In genomic region chr9:94799578-94800264, GRCh38 we compare ENCODE assay signal across 11 cellular contexts.
DNase-seq lines count a peak whose midpoint lies in the region; ATAC-seq and TF ChIP-seq lines count a peak whose summit lies in the region.
"Had no signal": no experiment of that assay in that cellular context is flagged by ENCODE, and none has a peak within 500 bp of the region (broad histone marks: within the 10 kb centered on the region; RNA-seq: fewer than 3 reads in every experiment).

No MANE protein-coding gene starts in this region.

- H3K27me3 ChIP-seq in NT2/D1 (ENCODE audit: insufficient read depth, insufficient read length) (no peaks in the 10 kb centered on the region), lower lobe of right lung (ENCODE audit: low read depth) (no peaks in the 10 kb centered on the region)

- peak overlapping the region; percentile 73 for H3K27ac Mint-ChIP-seq in type B pancreatic cell
- H3K27ac Mint-ChIP-seq: activated T-helper 1 cell treated with anti-CD3 and anti-CD28 coated beads, Interleukin-12 subunit alpha, Interleukin-12 subunit beta, Interleukin-2, Interleukin-4 antibody, amounts not matched to agents 30 ng/mL and 10 ng/mL and 1 ng/mL, durations not matched to agents 14 hours and 24 hours and 36 hours; T-helper 1 cell treated with Interleukin-12 subunit alpha and Interleukin-12 subunit beta and Interleukin-4 antibody, amounts not matched to agents 30 μg/mL and 1 μg/mL, for 36 hours had no signal

- H3K4me3 ChIP-seq in NT2/D1 (ENCODE audit: insufficient read length, low read depth) (no peak overlapping the region), choroid plexus epithelial cell (ENCODE audit: low read depth, low read length) (no peak overlapping the region), lower lobe of right lung (no peak overlapping the region)

- H3K27ac ChIP-seq in lower lobe of right lung, result peak overlapping the region; percentile 67

- no peaks in the 10 kb centered on the region for H3K27me3 Mint-ChIP-seq in type B pancreatic cell

- H3K4me3 Mint-ChIP-seq in type B pancreatic cell, result no peak overlapping the region
- H3K4me3 Mint-ChIP-seq: activated T-helper 1 cell treated with anti-CD3 and anti-CD28 coated beads, Interleukin-12 subunit alpha, Interleukin-12 subunit beta, Interleukin-2, Interleukin-4 antibody, amounts not matched to agents 30 ng/mL and 10 ng/mL and 1 ng/mL, durations not matched to agents 14 hours and 24 hours and 36 hours; T-helper 1 cell treated with Interleukin-12 subunit alpha and Interleukin-12 subunit beta and Interleukin-4 antibody, amounts not matched to agents 30 μg/mL and 1 μg/mL, for 36 hours had no signal

- peak; percentile 11 for DNase-seq in NT2/D1 (ENCODE audit: low read depth, low spot score)
- DNase-seq in choroid plexus epithelial cell (ENCODE audit: low read depth), result peak; percentile 88
- no peak for DNase-seq in lower lobe of right lung
- no peak for DNase-seq in type B pancreatic cell (ENCODE audit: extremely low spot score, unreplicated experiment)
- DNase-seq in inferior parietal cortex (ENCODE audit: extremely low spot score), result no peak
- DNase-seq in G401 (ENCODE audit: low spot score), result no peak
- DNase-seq: NCI-H2029 had no signal

- H3K36me3 Mint-ChIP-seq in type B pancreatic cell, result peaks cover 34% of the 10 kb centered on the region

- H3K9me3 ChIP-seq in NT2/D1 (ENCODE audit: insufficient read depth, low read length), result no peaks in the 10 kb centered on the region
- H3K9me3 ChIP-seq in lower lobe of right lung, result no peaks in the 10 kb centered on the region

- H3K9ac ChIP-seq in NT2/D1 (ENCODE audit: insufficient read length, low read depth), result no peak overlapping the region

- intact Hi-C loops in lower lobe of right lung (cut with DNase I), result no loop called here

- H3K9me3 Mint-ChIP-seq in type B pancreatic cell, result no peaks in the 10 kb centered on the region
- H3K9me3 Mint-ChIP-seq: activated T-helper 1 cell treated with anti-CD3 and anti-CD28 coated beads, Interleukin-12 subunit alpha, Interleukin-12 subunit beta, Interleukin-2, Interleukin-4 antibody, amounts not matched to agents 30 ng/mL and 10 ng/mL and 1 ng/mL, durations not matched to agents 14 hours and 24 hours and 36 hours; T-helper 1 cell treated with Interleukin-12 subunit alpha and Interleukin-12 subunit beta and Interleukin-4 antibody, amounts not matched to agents 30 μg/mL and 1 μg/mL, for 36 hours had no signal

- peaks cover 28% of the 10 kb centered on the region for H3K36me3 ChIP-seq in NT2/D1 (ENCODE audit: insufficient read depth, insufficient read length, low read length)
- peaks cover 5% of the 10 kb centered on the region for H3K36me3 ChIP-seq in lower lobe of right lung

- peaks cover 61% of the 10 kb centered on the region for H3K4me1 Mint-ChIP-seq in type B pancreatic cell (ENCODE audit: unreplicated experiment)

- ATAC-seq in lower lobe of right lung, result peak; percentile 76 to 91
- ATAC-seq in HG02798 (IDR thresholded peaks at IDR 0.05; ENCODE audit: poor library complexity, unreplicated experiment), result no peak
- ATAC-seq in HG02588 (IDR thresholded peaks at IDR 0.05; ENCODE audit: unreplicated experiment), result no peak

- TF ChIP-seq CTCF in choroid plexus epithelial cell (conservative IDR thresholded peaks at IDR 0.05; ENCODE audit: low read depth, low read length) (no peak), lower lobe of right lung (IDR thresholded peaks at IDR 0.05) (no peak), type B pancreatic cell (conservative IDR thresholded peaks at IDR 0.05) (no peak)

- in situ Hi-C loops in G401 (cut with HindIII; ENCODE audit: low sequenced_read_pairs), result loop anchor here (5.0 kb wide), 1 partner anchor 78 kb away; no protein-coding TSS in a partner anchor

- H3K4me1 ChIP-seq in NT2/D1 (ENCODE audit: insufficient read depth, insufficient read length), result no peaks in the 10 kb centered on the region
- H3K4me1 ChIP-seq in lower lobe of right lung, result peaks cover 12% of the 10 kb centered on the region

Comparison
In these comparisons a context has a peak if more than half of its experiments do, and no peak if none do; other contexts are left out.
1. DNase-seq: peak in NT2/D1 (single experiment) and choroid plexus epithelial cell (single experiment); none in lower lobe of right lung (single experiment), type B pancreatic cell (single experiment), inferior parietal cortex (single experiment) and G401 (single experiment).
2. ATAC-seq: peak in lower lobe of right lung (2 of 2); none in HG02798 (single experiment) and HG02588 (single experiment).